1 cellular context compared by ENCODE assay signal in genomic region chr12:122064780-122065588, GRCh38.
TF ChIP-seq lines count a peak whose summit lies in the region.

No MANE protein-coding gene starts in this region.

TF ChIP-seq in HepG2, 621 proteins besides CTCF, POLR2A, EP300 and RAD21 (continued from another document and continues in another):
- TF ChIP-seq ZSCAN21 (CRISPR knock-in tag; IDR thresholded peaks at IDR 0.05; ENCODE audit: borderline replicate concordance) (no peak), ZBTB26 (CRISPR knock-in tag; IDR thresholded peaks at IDR 0.05; ENCODE audit: borderline replicate concordance) (no peak), RBFOX2 (IDR thresholded peaks at IDR 0.05; ENCODE audit: low read depth, low read length) (no peak), ZNF446 (CRISPR knock-in tag; IDR thresholded peaks at IDR 0.05) (no peak), MBD4 (IDR thresholded peaks at IDR 0.05; ENCODE audit: borderline replicate concordance, low read length) (no peak), MTERF4 (CRISPR knock-in tag; IDR thresholded peaks at IDR 0.05) (no peak), GATAD2A (CRISPR knock-in tag; IDR thresholded peaks at IDR 0.05) (no peak), ZNF224 (CRISPR knock-in tag; IDR thresholded peaks at IDR 0.05) (no peak), ZKSCAN8 (CRISPR knock-in tag; IDR thresholded peaks at IDR 0.05; ENCODE audit: borderline replicate concordance) (no peak), TSC22D2 (CRISPR knock-in tag; IDR thresholded peaks at IDR 0.05; ENCODE audit: borderline replicate concordance) (no peak), RXRA (CRISPR knock-in tag; IDR thresholded peaks at IDR 0.05) (peak; percentile 50; the same call in 1 of the 2 replicates), GMEB2 (CRISPR knock-in tag; IDR thresholded peaks at IDR 0.05; ENCODE audit: low read depth) (no peak), SIX1 (CRISPR knock-in tag; IDR thresholded peaks at IDR 0.05; ENCODE audit: borderline replicate concordance) (no peak), MXI1 (IDR thresholded peaks at IDR 0.05; ENCODE audit: borderline replicate concordance, low read depth, low read length) (peak; percentile 48; the same call in 1 of the 3 replicates), THAP7 (CRISPR knock-in tag; IDR thresholded peaks at IDR 0.05) (no peak), ZNF20 (CRISPR knock-in tag; IDR thresholded peaks at IDR 0.05) (no peak), ZNF703 (CRISPR knock-in tag; IDR thresholded peaks at IDR 0.05; ENCODE audit: borderline replicate concordance) (no peak), POLR2AphosphoS5 (IDR thresholded peaks at IDR 0.05; ENCODE audit: low read depth, low read length) (peak; percentile 31; the same call in 1 of the 2 replicates), DNMT3B (CRISPR knock-in tag; conservative IDR thresholded peaks at IDR 0.05) (no peak), PPARG (CRISPR knock-in tag; conservative IDR thresholded peaks at IDR 0.05) (no peak), ZHX2 (IDR thresholded peaks at IDR 0.05; ENCODE audit: low read depth) (no peak), ZHX2 (CRISPR knock-in tag; IDR thresholded peaks at IDR 0.05; ENCODE audit: borderline replicate concordance) (no peak), HIVEP1 (CRISPR knock-in tag; IDR thresholded peaks at IDR 0.05) (no peak), ZNF101 (CRISPR knock-in tag; IDR thresholded peaks at IDR 0.05; ENCODE audit: borderline replicate concordance, low read depth) (no peak), KLF9 (CRISPR knock-in tag; IDR thresholded peaks at IDR 0.05; ENCODE audit: low read depth) (no peak), FOSL2 (CRISPR knock-in tag; IDR thresholded peaks at IDR 0.05) (peak; percentile 56; the same call in 1 of the 2 replicates), IRF9 (CRISPR knock-in tag; IDR thresholded peaks at IDR 0.05; ENCODE audit: borderline replicate concordance) (no peak), MED1 (CRISPR knock-in tag; IDR thresholded peaks at IDR 0.05) (no peak), SOX5 (CRISPR knock-in tag; IDR thresholded peaks at IDR 0.05; ENCODE audit: borderline replicate concordance) (no peak), ZFAT (CRISPR knock-in tag; conservative IDR thresholded peaks at IDR 0.05) (no peak), ZNF512 (CRISPR knock-in tag; IDR thresholded peaks at IDR 0.05) (no peak), ZNF770 (CRISPR knock-in tag; IDR thresholded peaks at IDR 0.05) (no peak), WIZ (CRISPR knock-in tag; IDR thresholded peaks at IDR 0.05) (no peak), ZNF275 (CRISPR knock-in tag; IDR thresholded peaks at IDR 0.05; ENCODE audit: borderline replicate concordance) (no peak), ZFP36L1 (CRISPR knock-in tag; IDR thresholded peaks at IDR 0.05) (no peak), CREB3 (CRISPR knock-in tag; IDR thresholded peaks at IDR 0.05) (no peak), MXD3 (CRISPR knock-in tag; IDR thresholded peaks at IDR 0.05) (no peak), SMYD3 (CRISPR knock-in tag; IDR thresholded peaks at IDR 0.05) (no peak), PATZ1 (CRISPR knock-in tag; IDR thresholded peaks at IDR 0.05) (no peak), KLF15 (CRISPR knock-in tag; IDR thresholded peaks at IDR 0.05; ENCODE audit: borderline replicate concordance) (no peak), REXO4 (CRISPR knock-in tag; IDR thresholded peaks at IDR 0.05; ENCODE audit: borderline replicate concordance) (no peak), ZNF253 (CRISPR knock-in tag; IDR thresholded peaks at IDR 0.05; ENCODE audit: borderline replicate concordance) (no peak), ZNF337 (CRISPR knock-in tag; IDR thresholded peaks at IDR 0.05; ENCODE audit: borderline replicate concordance, low read depth) (no peak)
